25 cellular contexts compared by ENCODE assay signal in genomic region chr16:47538472-47538871, GRCh38.
"Had no signal": no experiment of that assay in that cellular context is flagged by ENCODE, and none has a peak within 500 bp of the region (broad histone marks: within the 10 kb centered on the region; RNA-seq: fewer than 3 reads in every experiment).

No MANE protein-coding gene starts in this region.

- H3K27me3 ChIP-seq: esophagus muscularis mucosa, spleen, testis had no signal

- H3K4me1 Mint-ChIP-seq: brain had no signal

- H3K4me1 ChIP-seq: esophagus muscularis mucosa, prostate gland, spleen, testis had no signal

- H3K27me3 Mint-ChIP-seq: activated naive CD4-positive, alpha-beta T cell treated with anti-CD3 and anti-CD28 coated beads, Interleukin-2, amount 50 U/mL, for 24 hours; brain; dendritic cell treated with granulocyte-macrophage colony-stimulating factor and Interleukin-4, amounts not matched to agents 40 ng/mL and 50 ng/mL, for 4 days; T-helper 17 cell; type B pancreatic cell had no signal

- ATAC-seq: activated CD8-positive, alpha-beta T cell treated with anti-CD3 and anti-CD28 coated beads, Interleukin-2, amount 10 ng/mL, durations not matched to agents 7 days and 5 days; left ventricle myocardium superior; natural killer cell; T-helper 17 cell had no signal

- DNase-seq: activated CD4-positive, alpha-beta T cell treated with anti-CD3 and anti-CD28 coated beads for 48 hours; activated CD4-positive, CD25-positive, alpha-beta regulatory T cell; activated CD8-positive, alpha-beta T cell treated with anti-CD3 and anti-CD28 coated beads, Interleukin-2, amount 10 ng/mL, durations not matched to agents 7 days and 5 days; activated gamma-delta T cell; aorta; caudate nucleus; effector CD4-positive, alpha-beta T cell; glutamatergic neuron; hippocampal formation; left ventricle myocardium superior; mammary epithelial cell; midbrain; natural killer cell; spleen; stimulated activated CD4-positive, alpha-beta T cell treated with anti-CD3 and anti-CD28 coated beads, Interleukin-4, amount 100 ng/mL, for 1 hour; stimulated activated naive CD4-positive, alpha-beta T cell; T-helper 17 cell; testis had no signal

- H3K4me3 Mint-ChIP-seq: activated CD8-positive, alpha-beta T cell treated with anti-CD3 and anti-CD28 coated beads, Interleukin-2, amount 10 ng/mL, durations not matched to agents 7 days and 5 days; activated naive CD4-positive, alpha-beta T cell treated with anti-CD3 and anti-CD28 coated beads, Interleukin-2, amount 50 U/mL, for 24 hours; activated T-helper 1 cell treated with anti-CD3 and anti-CD28 coated beads, Interleukin-12 subunit alpha, Interleukin-12 subunit beta, Interleukin-2, Interleukin-4 antibody, amounts not matched to agents 30 ng/mL and 10 ng/mL and 1 ng/mL, durations not matched to agents 14 hours and 24 hours and 36 hours; brain; dendritic cell treated with granulocyte-macrophage colony-stimulating factor and Interleukin-4, amounts not matched to agents 40 ng/mL and 50 ng/mL, for 4 days; natural killer cell; T-helper 17 cell; type B pancreatic cell had no signal

- H3K9me3 ChIP-seq: prostate gland, testis had no signal

- H3K36me3 ChIP-seq: prostate gland had no signal

- H3K27ac Mint-ChIP-seq: activated CD8-positive, alpha-beta T cell treated with anti-CD3 and anti-CD28 coated beads, Interleukin-2, amount 10 ng/mL, durations not matched to agents 7 days and 5 days; activated T-helper 1 cell treated with anti-CD3 and anti-CD28 coated beads, Interleukin-12 subunit alpha, Interleukin-12 subunit beta, Interleukin-2, Interleukin-4 antibody, amounts not matched to agents 30 ng/mL and 10 ng/mL and 1 ng/mL, durations not matched to agents 14 hours and 24 hours and 36 hours; dendritic cell treated with granulocyte-macrophage colony-stimulating factor and Interleukin-4, amounts not matched to agents 40 ng/mL and 50 ng/mL, for 4 days; natural killer cell; T-helper 17 cell; type B pancreatic cell had no signal

- H3K4me3 ChIP-seq: esophagus muscularis mucosa, prostate gland, spleen, testis had no signal

- H3K27ac ChIP-seq: esophagus muscularis mucosa, prostate gland, spleen, testis had no signal
